ENCODE assay signal across 8 cellular contexts in genomic region chr19:19444694-19445155, GRCh38. TPM values are rescaled to one million over a fixed set of nuclear protein-coding genes. Genes with fewer than 3 reads are reported as not detected.
DNase-seq lines count a peak whose midpoint lies in the region; ATAC-seq and TF ChIP-seq lines count a peak whose summit lies in the region.

No MANE protein-coding gene starts in this region.

- CTCF ChIA-PET in activated CD4-positive, alpha-beta T cell treated with anti-CD3 and anti-CD28 coated beads for 36 hours (lab: Charles Lee), result no interaction called here

- H3K27ac Mint-ChIP-seq in activated CD4-positive, alpha-beta T cell treated with anti-CD3 and anti-CD28 coated beads for 36 hours, result peak overlapping the region; percentile 85
- H3K27ac Mint-ChIP-seq in stimulated activated naive B cell treated with anti-CD40 and anti-IgM and Interleukin-4, amounts not matched to agents 10 μg/mL and 1 μg/mL and 100 μg/mL, for 72 hours, result peak overlapping the region; percentile 95

- H3K36me3 Mint-ChIP-seq in activated CD4-positive, alpha-beta T cell treated with anti-CD3 and anti-CD28 coated beads for 36 hours (ENCODE audit: low read depth), result peaks cover 30% of the 10 kb centered on the region
- H3K36me3 Mint-ChIP-seq in stimulated activated naive B cell treated with anti-CD40 and anti-IgM and Interleukin-4, amounts not matched to agents 10 μg/mL and 1 μg/mL and 100 μg/mL, for 72 hours, result peaks cover 34 to 43% of the 10 kb centered on the region in 2 donors

- H3K27me3 Mint-ChIP-seq in activated CD4-positive, alpha-beta T cell treated with anti-CD3 and anti-CD28 coated beads for 36 hours, result no peaks in the 10 kb centered on the region
- no peaks in the 10 kb centered on the region for H3K27me3 Mint-ChIP-seq in stimulated activated naive B cell treated with anti-CD40 and anti-IgM and Interleukin-4, amounts not matched to agents 10 μg/mL and 1 μg/mL and 100 μg/mL, for 72 hours

- intact Hi-C loops in activated CD4-positive, alpha-beta T cell treated with anti-CD3 and anti-CD28 coated beads for 36 hours (cut with DNase I, micrococcal nuclease), result loop anchor here (1.0 to 2.0 kb wide), 4 partner anchors 18 to 38 kb away; no protein-coding TSS in a partner anchor

- in situ Hi-C loops in SK-MEL-5 (cut with HindIII; ENCODE audit: low pct_unique_long_range_greater_than_20kb, low sequenced_read_pairs), result no loop called here

- H3K4me1 Mint-ChIP-seq in activated CD4-positive, alpha-beta T cell treated with anti-CD3 and anti-CD28 coated beads for 36 hours, result peaks cover 73% of the 10 kb centered on the region
- H3K4me1 Mint-ChIP-seq in stimulated activated naive B cell treated with anti-CD40 and anti-IgM and Interleukin-4, amounts not matched to agents 10 μg/mL and 1 μg/mL and 100 μg/mL, for 72 hours, result peaks cover 46 to 79% of the 10 kb centered on the region in 2 donors

- POLR2A ChIA-PET in activated CD4-positive, alpha-beta T cell treated with anti-CD3 and anti-CD28 coated beads for 36 hours (lab: Charles Lee), result no interaction called here

- H3K9me3 Mint-ChIP-seq in activated CD4-positive, alpha-beta T cell treated with anti-CD3 and anti-CD28 coated beads for 36 hours (ENCODE audit: low read depth), result no peaks in the 10 kb centered on the region
- peaks cover 3 to 5% of the 10 kb centered on the region in 2 donors for H3K9me3 Mint-ChIP-seq in stimulated activated naive B cell treated with anti-CD40 and anti-IgM and Interleukin-4, amounts not matched to agents 10 μg/mL and 1 μg/mL and 100 μg/mL, for 72 hours

- H3K4me3 ChIP-seq in fibroblast of mammary gland (ENCODE audit: control insufficient read depth, low read depth, low read length), result no peak overlapping the region

- peak; percentile 10 for ATAC-seq in activated CD4-positive, alpha-beta T cell treated with anti-CD3 and anti-CD28 coated beads for 36 hours
- ATAC-seq in stimulated activated naive B cell treated with anti-CD40 and anti-IgM and Interleukin-4, amounts not matched to agents 10 μg/mL and 1 μg/mL and 100 μg/mL, for 72 hours (replicated peaks), result peak; percentile 75 to 82
- ATAC-seq in GM21526 (IDR thresholded peaks at IDR 0.05; ENCODE audit: low FRiP score, unreplicated experiment) (no peak), HG02798 (IDR thresholded peaks at IDR 0.05; ENCODE audit: poor library complexity, unreplicated experiment) (no peak)

- TF ChIP-seq CTCF in fibroblast of mammary gland (conservative IDR thresholded peaks at IDR 0.05; ENCODE audit: control insufficient read depth, insufficient read depth, low read depth, low read length), result no peak

- peak overlapping the region; percentile 7 for H3K4me3 Mint-ChIP-seq in activated CD4-positive, alpha-beta T cell treated with anti-CD3 and anti-CD28 coated beads for 36 hours
- peak overlapping the region in 1 of 2 donors; percentile 49 for H3K4me3 Mint-ChIP-seq in stimulated activated naive B cell treated with anti-CD40 and anti-IgM and Interleukin-4, amounts not matched to agents 10 μg/mL and 1 μg/mL and 100 μg/mL, for 72 hours

- peak; percentile 29 for DNase-seq in activated CD4-positive, alpha-beta T cell treated with anti-CD3 and anti-CD28 coated beads for 36 hours
- no peak for DNase-seq in activated CD4-positive, alpha-beta T cell treated with anti-CD3 and anti-CD28 coated beads for 4 hours
- DNase-seq in SK-MEL-5 (ENCODE audit: low read depth, low spot score), result peak; percentile 1
- peak; percentile 30 for DNase-seq in fibroblast of mammary gland (ENCODE audit: low read depth)
- DNase-seq in stimulated activated naive B cell treated with anti-CD40 and anti-IgM and Interleukin-4, amounts not matched to agents 10 μg/mL and 1 μg/mL and 100 μg/mL, for 72 hours, result no peak
- DNase-seq in D341Med (ENCODE audit: low spot score), result no peak

RNA-seq across cellular contexts. Expression of gene GATAD2A, which starts 39.2 kb away (rescaled TPM):
- 100 to 1,000 TPM; 123 to 139 TPM for total RNA-seq in activated CD4-positive, alpha-beta T cell treated with anti-CD3 and anti-CD28 coated beads for 36 hours
- total RNA-seq in SK-MEL-5 (2014; rRNA removed; shearing (Covaris generic)), result 37.1 and 39.0 TPM in 2 replicates
- polyA plus RNA-seq in SK-MEL-5 (2015; cell fraction: cytosol; rRNA removed), result 81.7 and 107 TPM in 2 replicates
- 17.2 and 25.9 TPM in 2 replicates for polyA plus RNA-seq in SK-MEL-5 (2015; cell fraction: nucleus; rRNA removed)

Comparison
In these comparisons a context has a peak if more than half of its experiments do, and no peak if none do; other contexts are left out.
1. DNase-seq: peak in activated CD4-positive, alpha-beta T cell treated with anti-CD3 and anti-CD28 coated beads for 36 hours (single experiment), SK-MEL-5 (single experiment) and fibroblast of mammary gland (single experiment); none in activated CD4-positive, alpha-beta T cell treated with anti-CD3 and anti-CD28 coated beads for 4 hours (0 of 2), stimulated activated naive B cell treated with anti-CD40 and anti-IgM and Interleukin-4, amounts not matched to agents 10 μg/mL and 1 μg/mL and 100 μg/mL, for 72 hours (single experiment) and D341Med (single experiment).
2. ATAC-seq: peak in activated CD4-positive, alpha-beta T cell treated with anti-CD3 and anti-CD28 coated beads for 36 hours (single experiment) and stimulated activated naive B cell treated with anti-CD40 and anti-IgM and Interleukin-4, amounts not matched to agents 10 μg/mL and 1 μg/mL and 100 μg/mL, for 72 hours (2 of 2); none in GM21526 (single experiment) and HG02798 (single experiment).